1 cellular context compared by ENCODE assay signal in the genomic region with DNA sequence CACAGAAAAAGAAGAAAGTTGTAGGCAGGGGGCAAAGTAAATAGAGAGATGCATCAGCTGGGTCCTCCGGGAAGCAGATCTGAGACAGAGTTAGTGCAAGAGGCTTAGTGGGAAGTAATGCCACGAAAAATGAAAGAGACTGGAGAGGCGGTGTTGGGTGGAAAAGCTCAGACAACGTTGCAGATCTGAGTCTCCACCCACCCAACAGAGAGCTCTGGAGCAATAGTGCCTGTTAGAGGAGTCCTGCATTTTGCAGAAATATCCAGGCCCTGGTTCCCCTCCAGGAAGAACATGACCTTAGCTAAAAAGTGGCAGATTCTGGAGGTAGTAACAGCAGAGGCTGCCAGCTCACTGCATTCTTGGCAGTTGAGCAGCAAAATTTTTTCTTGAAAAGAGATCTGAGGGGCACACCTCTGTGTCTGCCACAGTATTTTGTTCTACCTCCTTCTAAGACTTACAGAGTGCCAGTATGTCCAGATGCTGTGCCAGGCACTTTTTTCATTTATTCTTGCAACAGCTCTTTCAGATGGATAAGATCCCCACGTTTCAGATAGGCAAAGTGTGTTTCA.
TF ChIP-seq lines count a peak whose summit lies in the region.

No MANE protein-coding gene starts in this region.

TF ChIP-seq in HepG2, 621 proteins besides CTCF, POLR2A, EP300 and RAD21:
- TF ChIP-seq RFXAP (CRISPR knock-in tag; IDR thresholded peaks at IDR 0.05; ENCODE audit: borderline replicate concordance) (no peak), ESRRA (CRISPR knock-in tag; IDR thresholded peaks at IDR 0.05; ENCODE audit: low read depth) (no peak), ZNF333 (CRISPR knock-in tag; IDR thresholded peaks at IDR 0.05; ENCODE audit: borderline replicate concordance) (no peak)
- TF ChIP-seq, protein P1, sequence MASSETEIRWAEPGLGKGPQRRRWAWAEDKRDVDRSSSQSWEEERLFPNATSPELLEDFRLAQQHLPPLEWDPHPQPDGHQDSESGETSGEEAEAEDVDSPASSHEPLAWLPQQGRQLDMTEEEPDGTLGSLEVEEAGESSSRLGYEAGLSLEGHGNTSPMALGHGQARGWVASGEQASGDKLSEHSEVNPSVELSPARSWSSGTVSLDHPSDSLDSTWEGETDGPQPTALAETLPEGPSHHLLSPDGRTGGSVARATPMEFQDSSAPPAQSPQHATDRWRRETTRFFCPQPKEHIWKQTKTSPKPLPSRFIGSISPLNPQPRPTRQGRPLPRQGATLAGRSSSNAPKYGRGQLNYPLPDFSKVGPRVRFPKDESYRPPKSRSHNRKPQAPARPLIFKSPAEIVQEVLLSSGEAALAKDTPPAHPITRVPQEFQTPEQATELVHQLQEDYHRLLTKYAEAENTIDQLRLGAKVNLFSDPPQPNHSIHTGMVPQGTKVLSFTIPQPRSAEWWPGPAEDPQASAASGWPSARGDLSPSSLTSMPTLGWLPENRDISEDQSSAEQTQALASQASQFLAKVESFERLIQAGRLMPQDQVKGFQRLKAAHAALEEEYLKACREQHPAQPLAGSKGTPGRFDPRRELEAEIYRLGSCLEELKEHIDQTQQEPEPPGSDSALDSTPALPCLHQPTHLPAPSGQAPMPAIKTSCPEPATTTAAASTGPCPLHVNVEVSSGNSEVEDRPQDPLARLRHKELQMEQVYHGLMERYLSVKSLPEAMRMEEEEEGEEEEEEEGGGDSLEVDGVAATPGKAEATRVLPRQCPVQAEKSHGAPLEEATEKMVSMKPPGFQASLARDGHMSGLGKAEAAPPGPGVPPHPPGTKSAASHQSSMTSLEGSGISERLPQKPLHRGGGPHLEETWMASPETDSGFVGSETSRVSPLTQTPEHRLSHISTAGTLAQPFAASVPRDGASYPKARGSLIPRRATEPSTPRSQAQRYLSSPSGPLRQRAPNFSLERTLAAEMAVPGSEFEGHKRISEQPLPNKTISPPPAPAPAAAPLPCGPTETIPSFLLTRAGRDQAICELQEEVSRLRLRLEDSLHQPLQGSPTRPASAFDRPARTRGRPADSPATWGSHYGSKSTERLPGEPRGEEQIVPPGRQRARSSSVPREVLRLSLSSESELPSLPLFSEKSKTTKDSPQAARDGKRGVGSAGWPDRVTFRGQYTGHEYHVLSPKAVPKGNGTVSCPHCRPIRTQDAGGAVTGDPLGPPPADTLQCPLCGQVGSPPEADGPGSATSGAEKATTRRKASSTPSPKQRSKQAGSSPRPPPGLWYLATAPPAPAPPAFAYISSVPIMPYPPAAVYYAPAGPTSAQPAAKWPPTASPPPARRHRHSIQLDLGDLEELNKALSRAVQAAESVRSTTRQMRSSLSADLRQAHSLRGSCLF (CRISPR knock-in tag; IDR thresholded peaks at IDR 0.05; ENCODE audit: borderline replicate concordance), result no peak
- TF ChIP-seq, protein P2, sequence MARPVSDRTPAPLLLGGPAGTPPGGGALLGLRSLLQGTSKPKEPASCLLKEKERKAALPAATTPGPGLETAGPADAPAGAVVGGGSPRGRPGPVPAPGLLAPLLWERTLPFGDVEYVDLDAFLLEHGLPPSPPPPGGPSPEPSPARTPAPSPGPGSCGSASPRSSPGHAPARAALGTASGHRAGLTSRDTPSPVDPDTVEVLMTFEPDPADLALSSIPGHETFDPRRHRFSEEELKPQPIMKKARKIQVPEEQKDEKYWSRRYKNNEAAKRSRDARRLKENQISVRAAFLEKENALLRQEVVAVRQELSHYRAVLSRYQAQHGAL (CRISPR knock-in tag; IDR thresholded peaks at IDR 0.05; ENCODE audit: not compliant biosample characterization), result no peak
